In genomic region chr11:65498042-65498726, GRCh38 we compare ENCODE assay signal across 8 cellular contexts. TPM values are rescaled to one million over a fixed set of nuclear protein-coding genes. Genes with fewer than 3 reads are reported as not detected.
DNase-seq lines count a peak whose midpoint lies in the region; ATAC-seq and TF ChIP-seq lines count a peak whose summit lies in the region.

No MANE protein-coding gene starts in this region.

- peaks cover 37 to 47% (median 44%) of the 10 kb centered on the region in 10 experiments for H3K4me1 ChIP-seq in BLaER1 treated with 17β-estradiol and CSF1 and Interleukin-3, amounts not matched to agents 10 nM and 100 nM
- H3K4me1 ChIP-seq in SJCRH30, result peaks cover 7% of the 10 kb centered on the region
- peaks cover 31% of the 10 kb centered on the region for H3K4me1 ChIP-seq in iPS-18a (ENCODE audit: control insufficient read depth, low read depth, low read length)
- peaks cover 30 to 53% (median 40%) of the 10 kb centered on the region in 6 donors for H3K4me1 ChIP-seq in spleen

- peaks cover 39 to 42% (median 40%) of the 10 kb centered on the region in 11 experiments for H4K20me1 ChIP-seq in BLaER1 treated with 17β-estradiol and CSF1 and Interleukin-3, amounts not matched to agents 10 nM and 100 nM

- peak overlapping the region; percentile 86 to 100 (median 97) for H3K4me2 ChIP-seq in BLaER1 treated with 17β-estradiol and CSF1 and Interleukin-3, amounts not matched to agents 10 nM and 100 nM

- peak overlapping the region; percentile 95 to 100 (median 98) for H3K9ac ChIP-seq in BLaER1 treated with 17β-estradiol and CSF1 and Interleukin-3, amounts not matched to agents 10 nM and 100 nM
- H3K9ac ChIP-seq in iPS-18a (ENCODE audit: low read length), result peak overlapping the region; percentile 100

- TF ChIP-seq POLR2A in spleen (IDR thresholded peaks at IDR 0.05), result no peak

- DNase-seq in HS-27A (ENCODE audit: low read depth) (peak; percentile 52), SJCRH30 (peak; percentile 60 to 77), spleen (no peak), dedifferentiated amniotic fluid mesenchymal stem cell (ENCODE audit: extremely low spot score) (no peak)

- H3K36me3 ChIP-seq in BLaER1 treated with 17β-estradiol and CSF1 and Interleukin-3, amounts not matched to agents 10 nM and 100 nM, result peaks cover 29 to 34% (median 31%) of the 10 kb centered on the region in 11 experiments
- H3K36me3 ChIP-seq in SJCRH30 (peaks cover 35% of the 10 kb centered on the region), iPS-18a (ENCODE audit: control insufficient read depth, low read depth, low read length) (peaks cover 25% of the 10 kb centered on the region), spleen (peaks cover 0 to 22% (median 17%) of the 10 kb centered on the region in 6 donors)

- no peak for TF ChIP-seq CTCF in spleen (IDR thresholded peaks at IDR 0.05 in 8 of 11, conservative IDR thresholded peaks at IDR 0.05 in 3 of 11)

- H3K4me3 ChIP-seq in BLaER1 treated with 17β-estradiol and CSF1 and Interleukin-3, amounts not matched to agents 10 nM and 100 nM, result peak overlapping the region; percentile 77 to 94 (median 90)
- peak overlapping the region; percentile 73 for H3K4me3 ChIP-seq in SJCRH30
- peak overlapping the region; percentile 93 for H3K4me3 ChIP-seq in iPS-18a (ENCODE audit: low read length)
- H3K4me3 ChIP-seq in spleen, result peak overlapping the region; percentile 59 to 92 (median 77)

- intact Hi-C loops in spleen (cut with DNase I; ENCODE audit: low total_unique reads), result no loop called here

- no peaks in the 10 kb centered on the region for H3K27me3 ChIP-seq in BLaER1 treated with 17β-estradiol and CSF1 and Interleukin-3, amounts not matched to agents 10 nM and 100 nM
- no peaks in the 10 kb centered on the region for H3K27me3 ChIP-seq in SJCRH30
- no peaks in the 10 kb centered on the region for H3K27me3 ChIP-seq in iPS-18a (ENCODE audit: control insufficient read depth, insufficient read depth, low read length)
- H3K27me3 ChIP-seq in spleen (replicated peaks in 1 of 7), result no peaks in the 10 kb centered on the region

- no peak for ATAC-seq in HG03196 (IDR thresholded peaks at IDR 0.05; ENCODE audit: unreplicated experiment)

- 1% methylated on average over 24 of the region's 24 CpGs for WGBS in adipose tissue, 3 donors
- WGBS in spleen, 5 donors, result 1 to 4% (median 2%) methylated on average over 24 of the region's 24 CpGs

- H3K27ac ChIP-seq in BLaER1 treated with 17β-estradiol and CSF1 and Interleukin-3, amounts not matched to agents 10 nM and 100 nM, result peak overlapping the region; percentile 94 to 100 (median 100)
- peak overlapping the region; percentile 99 for H3K27ac ChIP-seq in SJCRH30
- H3K27ac ChIP-seq in adipose tissue (ENCODE audit: low read depth, low read length), result peak overlapping the region; percentile 99
- peak overlapping the region; percentile 100 for H3K27ac ChIP-seq in iPS-18a (ENCODE audit: low read length)
- peak overlapping the region; percentile 95 to 100 (median 98) for H3K27ac ChIP-seq in spleen

- H3K9me3 ChIP-seq in BLaER1 treated with 17β-estradiol and CSF1 and Interleukin-3, amounts not matched to agents 10 nM and 100 nM (replicated peaks in 1 of 11), result peaks cover 0 to 10% (median 0%) of the 10 kb centered on the region in 11 experiments; a peak in 5 of 22 replicates
- H3K9me3 ChIP-seq in SJCRH30 (replicated peaks), result no peaks in the 10 kb centered on the region
- no peaks in the 10 kb centered on the region for H3K9me3 ChIP-seq in iPS-18a (ENCODE audit: control insufficient read depth, low read depth, low read length)
- H3K9me3 ChIP-seq in spleen, result no peaks in the 10 kb centered on the region

RNA-seq across cellular contexts. Expression of gene MALAT1, which starts 0.7 kb away (rescaled TPM):
- 496 and 686 TPM in 2 replicates for total RNA-seq in SJCRH30 (2014; rRNA removed; shearing (Covaris generic))
- 1,000 to 10,000 TPM in 1 of 3 donors, 100 to 1,000 TPM in 1, 10 to 100 TPM in 1; 88.8 to 1,293 (median 187) TPM for polyA plus RNA-seq in adipose tissue
- over 10,000 TPM; 10,088 to 24,490 (median 13,598) TPM for total RNA-seq in spleen
- polyA plus RNA-seq in spleen, result 100 to 1,000 TPM; 111 to 793 (median 171) TPM

RNA-seq across cellular contexts. Expression of gene SCYL1, which starts 26.7 kb away (rescaled TPM):
- 39.1 and 41.8 TPM in 2 replicates for total RNA-seq in SJCRH30 (2014; rRNA removed; shearing (Covaris generic))
- polyA plus RNA-seq in adipose tissue (10 to 100 TPM; 55.1 to 77.2 (median 63.0) TPM), spleen (10 to 100 TPM; 52.4 to 70.6 (median 60.7) TPM)
- total RNA-seq in spleen, result 100 to 1,000 TPM in 2 of 7 donors, 10 to 100 TPM in 5; 64.7 to 125 (median 77.4) TPM

RNA-seq across cellular contexts. Expression of gene LTBP3, which starts 60.0 kb away (rescaled TPM):
- 13.2 and 17.2 TPM in 2 replicates for total RNA-seq in SJCRH30 (2014; rRNA removed; shearing (Covaris generic))
- polyA plus RNA-seq in adipose tissue, result 10 to 100 TPM; 44.3 to 69.5 (median 55.4) TPM
- total RNA-seq in spleen, result 100 to 1,000 TPM in 2 of 7 donors, 10 to 100 TPM in 5; 81.6 to 137 (median 95.8) TPM
- 10 to 100 TPM; 20.6 to 57.0 (median 27.6) TPM for polyA plus RNA-seq in spleen

Comparison
In these comparisons a context has a peak if more than half of its experiments do, and no peak if none do; other contexts are left out.
1. DNase-seq: peak in HS-27A (single experiment) and SJCRH30 (2 of 2); none in spleen (single experiment) and dedifferentiated amniotic fluid mesenchymal stem cell (single experiment).
2. RNA of gene MALAT1, which starts 0.7 kb away (total RNA-seq): 10,088 to 24,490 TPM in spleen; 496 to 686 TPM in SJCRH30; every median in the first group is over 10 times any median in the second.
3. Peak in every context shown above with its lines, with median percentiles within 50 percentile points of each other: H3K27ac ChIP-seq and H3K4me3 ChIP-seq.